ENCODE assay signal across 17 cellular contexts in genomic region chr5:111945535-111945934, GRCh38.
DNase-seq lines count a peak whose midpoint lies in the region; ATAC-seq and TF ChIP-seq lines count a peak whose summit lies in the region.
"Had no signal": no experiment of that assay in that cellular context is flagged by ENCODE, and none has a peak within 500 bp of the region (broad histone marks: within the 10 kb centered on the region; RNA-seq: fewer than 3 reads in every experiment).

No MANE protein-coding gene starts in this region.

- in situ Hi-C loops in GM23248 (cut with MboI) (no loop called here), astrocyte of the spinal cord (cut with HindIII; ENCODE audit: low sequenced_read_pairs) (no loop called here)

- H3K9me2 ChIP-seq in GM23248 (ENCODE audit: insufficient read depth), result no peaks in the 10 kb centered on the region

- DNase-seq in GM23248 (no peak), astrocyte of the spinal cord (ENCODE audit: low read depth, low spot score) (peak; percentile 27), fibroblast of the aortic adventitia (ENCODE audit: low read depth) (peak; percentile 53), suprapubic skin (ENCODE audit: low spot score in 2 of 2) (no peak), NCI-H446 (lab: John Stamatoyannopoulos, UW) (no peak)
- DNase-seq in stimulated activated naive CD4-positive, alpha-beta T cell treated with Interleukin-2 at 50 U/mL for 16 hours (lab: John Stamatoyannopoulos, UW), result no peak
- DNase-seq: DMS 273 treated with DMSO at 0.1 percent for 48 hours, DND-41, GDM1, GOT3, NCI-H1105, NCI-H2081 treated with DMSO at 0.1 percent for 48 hours, NCI-H510A, NCI-H774, OCI-M1, Right ventricle myocardium superior had no signal

- H3K9me3 ChIP-seq in GM23248 (ENCODE audit: low read depth) (no peaks in the 10 kb centered on the region), suprapubic skin (no peaks in the 10 kb centered on the region)

- H2AFZ ChIP-seq in GM23248, result no peak overlapping the region

- H3K4me1 ChIP-seq in GM23248 (ENCODE audit: insufficient read depth), result peaks cover 79% of the 10 kb centered on the region
- H3K4me1 ChIP-seq in suprapubic skin, result no peaks in the 10 kb centered on the region

- no peak for TF ChIP-seq EP300 in suprapubic skin (IDR thresholded peaks at IDR 0.05)

- whole genome bisulfite sequencing in GM23248 (ENCODE audit: low coverage in 1 of 2, low lambda C conversion rate in 2 of 2, missing lambda C conversion rate in 2 of 2), 2 experiments, result 13 to 26% methylated on average over 1 of the region's 1 CpG
- 62% methylated on average over 1 of the region's 1 CpG for WGBS in suprapubic skin

- H3K27me3 ChIP-seq in GM23248 (replicated peaks; ENCODE audit: insufficient read depth) (no peaks in the 10 kb centered on the region), suprapubic skin (no peaks in the 10 kb centered on the region)

- TF ChIP-seq CTCF in astrocyte of the spinal cord (IDR thresholded peaks at IDR 0.05; ENCODE audit: low read depth, low read length) (no peak), fibroblast of the aortic adventitia (IDR thresholded peaks at IDR 0.05; ENCODE audit: insufficient read depth, low read length) (no peak), suprapubic skin (IDR thresholded peaks at IDR 0.05) (no peak)

- TF ChIP-seq POLR2A in suprapubic skin (IDR thresholded peaks at IDR 0.05), result no peak

- H3K27ac ChIP-seq in GM23248, result peak overlapping the region; percentile 97
- H3K27ac ChIP-seq in suprapubic skin, result no peak overlapping the region

- no peak for ATAC-seq in GM21367 (IDR thresholded peaks at IDR 0.05; ENCODE audit: unreplicated experiment)

- H3K79me2 ChIP-seq in GM23248 (ENCODE audit: insufficient read depth), result peaks cover 29% of the 10 kb centered on the region

- H3K4me2 ChIP-seq in GM23248 (ENCODE audit: unreplicated experiment), result no peak overlapping the region

- peak overlapping the region; percentile 23 for H3K9ac ChIP-seq in GM23248

- no peaks in the 10 kb centered on the region for H4K20me1 ChIP-seq in GM23248 (ENCODE audit: insufficient read depth)

- peaks cover 66% of the 10 kb centered on the region for H3F3A ChIP-seq in GM23248 (ENCODE audit: insufficient read depth)

- H3K4me3 ChIP-seq in GM23248, result no peak overlapping the region
- H3K4me3 ChIP-seq in astrocyte of the spinal cord (ENCODE audit: low read depth, low read length), result no peak overlapping the region
- no peak overlapping the region for H3K4me3 ChIP-seq in fibroblast of the aortic adventitia (ENCODE audit: low read depth, low read length)
- H3K4me3 ChIP-seq in suprapubic skin, result no peak overlapping the region

- H3K36me3 ChIP-seq in GM23248 (ENCODE audit: low read depth), result no peaks in the 10 kb centered on the region
- no peaks in the 10 kb centered on the region for H3K36me3 ChIP-seq in suprapubic skin

Comparison
In these comparisons a context has a peak if more than half of its experiments do, and no peak if none do; other contexts are left out.
1. DNase-seq: peak in astrocyte of the spinal cord (single experiment) and fibroblast of the aortic adventitia (single experiment); none in GM23248 (single experiment), stimulated activated naive CD4-positive, alpha-beta T cell treated with Interleukin-2 at 50 U/mL for 16 hours (single experiment), suprapubic skin (0 of 2) and NCI-H446 (0 of 2).